1 cellular context compared by ENCODE assay signal in genomic region chr13:78610381-78610883, GRCh38.
TF ChIP-seq lines count a peak whose summit lies in the region.

No MANE protein-coding gene starts in this region.

TF ChIP-seq in IMR-90, 13 proteins besides CTCF, POLR2A, EP300 and RAD21:
- TF ChIP-seq, protein P1, sequence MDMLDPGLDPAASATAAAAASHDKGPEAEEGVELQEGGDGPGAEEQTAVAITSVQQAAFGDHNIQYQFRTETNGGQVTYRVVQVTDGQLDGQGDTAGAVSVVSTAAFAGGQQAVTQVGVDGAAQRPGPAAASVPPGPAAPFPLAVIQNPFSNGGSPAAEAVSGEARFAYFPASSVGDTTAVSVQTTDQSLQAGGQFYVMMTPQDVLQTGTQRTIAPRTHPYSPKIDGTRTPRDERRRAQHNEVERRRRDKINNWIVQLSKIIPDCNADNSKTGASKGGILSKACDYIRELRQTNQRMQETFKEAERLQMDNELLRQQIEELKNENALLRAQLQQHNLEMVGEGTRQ (IDR thresholded peaks at IDR 0.05; ENCODE audit: low read depth, low read length), result no peak
- TF ChIP-seq CEBPB (IDR thresholded peaks at IDR 0.05; ENCODE audit: low read depth, low read length) (no peak), MXI1 (IDR thresholded peaks at IDR 0.05; ENCODE audit: borderline replicate concordance, low read depth, low read length) (no peak)
